Comparison of ENCODE assay signal across 1 cellular context in genomic region chr22:49826603-49827306, GRCh38.
TF ChIP-seq lines count a peak whose summit lies in the region.

No MANE protein-coding gene starts in this region.

TF ChIP-seq in K562, 482 proteins besides CTCF, POLR2A, EP300 and RAD21 (continued from another document and continues in another):
- no peak for TF ChIP-seq HDAC8 (tag; IDR thresholded peaks at IDR 0.05)
- TF ChIP-seq HDAC1 (IDR thresholded peaks at IDR 0.05) = no peak
- TF ChIP-seq TOE1 (IDR thresholded peaks at IDR 0.05; ENCODE audit: borderline replicate concordance) = no peak
- no peak for TF ChIP-seq TOE1 (CRISPR knock-in tag; IDR thresholded peaks at IDR 0.05; ENCODE audit: borderline replicate concordance, low read depth)
- TF ChIP-seq ZNF699 (CRISPR knock-in tag; IDR thresholded peaks at IDR 0.05; ENCODE audit: insufficient replicate concordance) = no peak
- TF ChIP-seq ZNF175 (CRISPR knock-in tag; IDR thresholded peaks at IDR 0.05; ENCODE audit: low read depth) = no peak
- TF ChIP-seq PRDM10 (IDR thresholded peaks at IDR 0.05; ENCODE audit: partially characterized antibody) = no peak
- no peak for TF ChIP-seq CLOCK (CRISPR knock-in tag; IDR thresholded peaks at IDR 0.05; ENCODE audit: borderline replicate concordance)
- TF ChIP-seq TEAD1 (CRISPR knock-in tag; IDR thresholded peaks at IDR 0.05) = no peak
- TF ChIP-seq MBD1 (CRISPR knock-in tag; IDR thresholded peaks at IDR 0.05) = no peak
- TF ChIP-seq ZBTB9 (CRISPR knock-in tag; IDR thresholded peaks at IDR 0.05) = no peak
- peak; percentile 70 for TF ChIP-seq MGA (IDR thresholded peaks at IDR 0.05)
- no peak for TF ChIP-seq ZFP1 (CRISPR knock-in tag; IDR thresholded peaks at IDR 0.05)
- no peak for TF ChIP-seq ZNF75A (CRISPR knock-in tag; IDR thresholded peaks at IDR 0.05)
- no peak for TF ChIP-seq MAFG (tag; conservative IDR thresholded peaks at IDR 0.05)
- no peak for TF ChIP-seq NUFIP1 (IDR thresholded peaks at IDR 0.05; ENCODE audit: partially characterized antibody)
- no peak for TF ChIP-seq ZNF217 (CRISPR knock-in tag; IDR thresholded peaks at IDR 0.05)
- TF ChIP-seq MAFK (IDR thresholded peaks at IDR 0.05; ENCODE audit: low read length) = no peak
- peak in 1 of 2 experiments; percentile 41; a peak in 1 of 4 replicates for TF ChIP-seq MNT (conservative IDR thresholded peaks at IDR 0.05)
- TF ChIP-seq ASH1L (IDR thresholded peaks at IDR 0.05; ENCODE audit: borderline replicate concordance, low read depth, partially characterized antibody) = no peak
- no peak for TF ChIP-seq MTA1 (IDR thresholded peaks at IDR 0.05; ENCODE audit: borderline replicate concordance)
- no peak for TF ChIP-seq BRF2 (IDR thresholded peaks at IDR 0.05; ENCODE audit: borderline replicate concordance, insufficient read depth, insufficient read length)
- no peak for TF ChIP-seq MTA3 (IDR thresholded peaks at IDR 0.05; ENCODE audit: borderline replicate concordance)
- no peak for TF ChIP-seq SMAD1 (IDR thresholded peaks at IDR 0.05; ENCODE audit: low read depth, low read length, partially characterized antibody)
- no peak for TF ChIP-seq ZNF77 (CRISPR knock-in tag; IDR thresholded peaks at IDR 0.05)
- no peak for TF ChIP-seq YBX1 (IDR thresholded peaks at IDR 0.05)
- no peak for TF ChIP-seq ETS2 (tag; IDR thresholded peaks at IDR 0.05; ENCODE audit: borderline replicate concordance, poor library complexity, severe bottlenecking)
- TF ChIP-seq TAF7 (tag; IDR thresholded peaks at IDR 0.05) = no peak
- TF ChIP-seq USF1 (CRISPR knock-in tag; IDR thresholded peaks at IDR 0.05) = no peak
